ENCODE assay signal across 10 cellular contexts in the genomic region with DNA sequence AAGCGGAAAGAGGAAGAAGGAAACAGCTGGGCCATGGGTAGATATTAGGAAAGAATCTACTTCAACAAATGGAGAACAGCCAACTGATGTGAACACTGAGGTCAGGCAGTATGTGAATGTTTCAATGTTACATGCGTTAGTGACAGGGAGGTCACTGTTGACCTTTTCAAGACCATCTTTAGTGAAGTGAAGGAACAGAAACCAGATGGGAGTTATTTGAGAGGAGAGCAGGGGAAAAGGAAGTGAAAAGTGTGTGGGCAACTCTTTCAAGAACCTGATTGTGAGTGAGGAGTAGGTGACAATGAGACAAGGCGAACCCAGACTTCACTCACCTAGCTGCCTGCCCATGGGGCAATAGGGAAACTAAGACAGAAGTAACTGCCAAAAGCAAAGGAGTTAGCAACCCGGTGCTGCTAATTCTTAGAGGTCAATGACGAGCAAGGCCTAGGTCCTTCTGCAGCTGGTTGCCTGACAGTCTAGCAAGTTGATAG.
DNase-seq lines count a peak whose midpoint lies in the region; ATAC-seq and TF ChIP-seq lines count a peak whose summit lies in the region.
"Had no signal": no experiment of that assay in that cellular context is flagged by ENCODE, and none has a peak within 500 bp of the region (broad histone marks: within the 10 kb centered on the region; RNA-seq: fewer than 3 reads in every experiment).

No MANE protein-coding gene starts in this region.

- peaks cover 40% of the 10 kb centered on the region for H3K4me1 ChIP-seq in OCI-LY3 (ENCODE audit: low read length)

- peak overlapping the region; percentile 98 for H3K4me2 ChIP-seq in OCI-LY3 (ENCODE audit: low read length)

- H3K9ac ChIP-seq in OCI-LY3 (ENCODE audit: low read length), result peak overlapping the region; percentile 70

- H3K27me3 ChIP-seq in OCI-LY3 (ENCODE audit: low read depth, low read length), result no peaks in the 10 kb centered on the region

- peak overlapping the region; percentile 78 for H3K4me3 ChIP-seq in OCI-LY3 (ENCODE audit: low read length)

- peak overlapping the region; percentile 94 for H3K27ac ChIP-seq in OCI-LY3 (ENCODE audit: low read length)

- TF ChIP-seq CTCF in OCI-LY3 (IDR thresholded peaks at IDR 0.05; ENCODE audit: low read depth, low read length), result 0 out of 2 replicates have a peak, but pooled peaks have one; percentile 6

- no peaks in the 10 kb centered on the region for H3K36me3 ChIP-seq in OCI-LY3 (replicated peaks; ENCODE audit: low read depth, low read length)

- ATAC-seq in GM19043 (IDR thresholded peaks at IDR 0.05; ENCODE audit: low read depth, unreplicated experiment) (peak; percentile 93), HG02973 (IDR thresholded peaks at IDR 0.05; ENCODE audit: unreplicated experiment) (peak; percentile 81)

- no peaks in the 10 kb centered on the region for H3K9me3 ChIP-seq in OCI-LY3 (ENCODE audit: insufficient read depth, low read length)

- DNase-seq in Ammon's horn (ENCODE audit: low spot score) (peak; percentile 39), dermis blood vessel endothelial cell (no peak), NCI-H774 (lab: John Stamatoyannopoulos, UW) (no peak), NCI-H2081 treated with DMSO at 0.1 percent for 48 hours (lab: John Stamatoyannopoulos, UW) (no peak), NCI-H1092 (lab: John Stamatoyannopoulos, UW) (no peak)
- DNase-seq: activated CD8-positive, alpha-beta memory T cell treated with anti-CD3 and anti-CD28 coated beads for 24 hours; CD8-positive, alpha-beta T cell had no signal

- no peaks in the 10 kb centered on the region for H4K20me1 ChIP-seq in OCI-LY3 (ENCODE audit: insufficient read depth, low read length)

- no peak overlapping the region for H2AFZ ChIP-seq in OCI-LY3 (ENCODE audit: low read depth, low read length)

- H3K79me2 ChIP-seq in OCI-LY3 (ENCODE audit: low read length), result no peaks in the 10 kb centered on the region
